In genomic region chr3:189981668-189982067, GRCh38 we compare ENCODE assay signal across 9 cellular contexts.
DNase-seq lines count a peak whose midpoint lies in the region; ATAC-seq and TF ChIP-seq lines count a peak whose summit lies in the region.
"Had no signal": no experiment of that assay in that cellular context is flagged by ENCODE, and none has a peak within 500 bp of the region (broad histone marks: within the 10 kb centered on the region; RNA-seq: fewer than 3 reads in every experiment).

No MANE protein-coding gene starts in this region.

- H3K4me3 ChIP-seq in brain microvascular endothelial cell (ENCODE audit: low read depth, low read length) (no peak overlapping the region), upper lobe of right lung (no peak overlapping the region)

- no peaks in the 10 kb centered on the region for H3K9me3 ChIP-seq in upper lobe of right lung

- intact Hi-C loops in upper lobe of right lung (cut with DNase I): no loop called here

- H3K27ac ChIP-seq in brain microvascular endothelial cell (peak overlapping the region; percentile 51), upper lobe of right lung (no peak overlapping the region)

- H3K36me3 ChIP-seq in brain microvascular endothelial cell (replicated peaks) (no peaks in the 10 kb centered on the region), upper lobe of right lung (no peaks in the 10 kb centered on the region)

- DNase-seq in HT1080 (ENCODE audit: low read depth): peak; percentile 51
- DNase-seq in brain microvascular endothelial cell: peak; percentile 78
- peak; percentile 76 for DNase-seq in left lobe of liver (ENCODE audit: low spot score)
- DNase-seq in upper lobe of right lung: no peak
- DNase-seq in DMS114 treated with DMSO at 0.1 percent for 48 hours (lab: John Stamatoyannopoulos, UW; ENCODE audit: unreplicated experiment): no peak
- DNase-seq in SW480 (ENCODE audit: low spot score): no peak
- DNase-seq in activated T-cell treated with anti-CD3 and anti-CD28 coated beads for 4 hours: no peak
- DNase-seq: NCI-H2107, T-helper 2 cell had no signal

- peaks cover 13% of the 10 kb centered on the region for H3K4me1 ChIP-seq in upper lobe of right lung

- H3K27me3 ChIP-seq in brain microvascular endothelial cell (replicated peaks): no peaks in the 10 kb centered on the region
- H3K27me3 ChIP-seq in upper lobe of right lung: no peaks in the 10 kb centered on the region

- in situ Hi-C loops in brain microvascular endothelial cell (cut with HindIII; ENCODE audit: low pct_ligation_motif_present, low sequenced_read_pairs): no loop called here

- TF ChIP-seq CTCF in brain microvascular endothelial cell (IDR thresholded peaks at IDR 0.05; ENCODE audit: low read depth, low read length, missing control alignments): no peak
- TF ChIP-seq CTCF in upper lobe of right lung (IDR thresholded peaks at IDR 0.05): no peak

- peak; percentile 95 for ATAC-seq in left lobe of liver
- ATAC-seq in upper lobe of right lung: peak; percentile 47

Comparison
In these comparisons a context has a peak if more than half of its experiments do, and no peak if none do; other contexts are left out.
1. DNase-seq: peak in HT1080 (single experiment), brain microvascular endothelial cell (single experiment) and left lobe of liver (single experiment); none in upper lobe of right lung (single experiment), DMS114 treated with DMSO at 0.1 percent for 48 hours (single experiment), SW480 (single experiment) and activated T-cell treated with anti-CD3 and anti-CD28 coated beads for 4 hours (single experiment).